ENCODE assay signal across 13 cellular contexts in genomic region chr17:77097772-77098171, GRCh38. TPM values are rescaled to one million over a fixed set of nuclear protein-coding genes. Genes with fewer than 3 reads are reported as not detected.
A peak's percentile ranks its signal among the peaks of the same experiment; 100 is the strongest.
DNase-seq lines count a peak whose midpoint lies in the region; ATAC-seq and TF ChIP-seq lines count a peak whose summit lies in the region.
"Had no signal": no experiment of that assay in that cellular context is flagged by ENCODE, and none has a peak within 500 bp of the region (broad histone marks: within the 10 kb centered on the region; RNA-seq: fewer than 3 reads in every experiment).

No MANE protein-coding gene starts in this region.

- H4K20me1 ChIP-seq in neural progenitor cell (ENCODE audit: low read depth): no peaks in the 10 kb centered on the region

- no peaks in the 10 kb centered on the region for H3K79me2 ChIP-seq in neural progenitor cell (ENCODE audit: low read depth)

- H3K4me3 ChIP-seq in right atrium auricular region (no peak overlapping the region), upper lobe of left lung (no peak overlapping the region), colonic mucosa (no peak overlapping the region), neural progenitor cell (no peak overlapping the region)
- H3K4me3 ChIP-seq: pancreas had no signal

- TF ChIP-seq POLR2A in upper lobe of left lung (IDR thresholded peaks at IDR 0.05): peak in 1 of 4 donors; percentile 35

- H3K36me3 ChIP-seq in right atrium auricular region (peaks cover 27% of the 10 kb centered on the region), upper lobe of left lung (peaks cover 17 to 38% (median 27%) of the 10 kb centered on the region in 4 donors), colonic mucosa (no peaks in the 10 kb centered on the region), neural progenitor cell (no peaks in the 10 kb centered on the region)

- no peak for DNase-seq in right atrium auricular region (ENCODE audit: low spot score)
- DNase-seq in cardiac septum (ENCODE audit: low spot score): no peak
- DNase-seq in nephron progenitor cell: no peak
- no peak for DNase-seq in upper lobe of left lung
- DNase-seq in colonic mucosa: no peak
- no peak for DNase-seq in neural progenitor cell (ENCODE audit: low spot score)
- DNase-seq: activated T-cell treated with anti-CD3 and anti-CD28 coated beads, Interleukin-2, amount 50 U/mL, for 48 hours; foreskin melanocyte; MM.1S; pancreas had no signal

- H3K27ac ChIP-seq in right atrium auricular region (peak overlapping the region; percentile 71 to 77), upper lobe of left lung (peak overlapping the region; percentile 73 to 84 (median 83)), colonic mucosa (no peak overlapping the region), neural progenitor cell (no peak overlapping the region)

- peaks cover 39% of the 10 kb centered on the region for H3K36me3 Mint-ChIP-seq in brain
- H3K36me3 Mint-ChIP-seq in nephron progenitor cell (ENCODE audit: low read depth): peaks cover 42% of the 10 kb centered on the region
- peaks cover 16% of the 10 kb centered on the region for H3K36me3 Mint-ChIP-seq in neural progenitor cell

- H3K4me1 ChIP-seq in right atrium auricular region (peaks cover 0 to 40% of the 10 kb centered on the region in 2 donors), upper lobe of left lung (peaks cover 38 to 45% (median 39%) of the 10 kb centered on the region in 4 donors), colonic mucosa (no peaks in the 10 kb centered on the region), neural progenitor cell (peaks cover 4% of the 10 kb centered on the region)

- no peak overlapping the region for H2AFZ ChIP-seq in neural progenitor cell (replicated peaks)

- H3K27me3 ChIP-seq in right atrium auricular region (no peaks in the 10 kb centered on the region), upper lobe of left lung (no peaks in the 10 kb centered on the region), colonic mucosa (no peaks in the 10 kb centered on the region), neural progenitor cell (no peaks in the 10 kb centered on the region)
- H3K27me3 ChIP-seq: pancreas had no signal

- intact Hi-C loops in cardiac septum (cut with DNase I) (loop anchor here (2.0 to 10.0 kb wide), 2 partner anchors 111 to 397 kb away; no protein-coding TSS in a partner anchor), colonic mucosa (cut with DNase I) (no loop called here)

- peaks cover 49% of the 10 kb centered on the region for H3K4me1 Mint-ChIP-seq in brain
- peaks cover 42% of the 10 kb centered on the region for H3K4me1 Mint-ChIP-seq in nephron progenitor cell
- H3K4me1 Mint-ChIP-seq in neural progenitor cell: peaks cover 20% of the 10 kb centered on the region

- peak overlapping the region in 4 of 5 experiments; percentile 7 to 77 (median 60) for H3K27ac Mint-ChIP-seq in brain
- H3K27ac Mint-ChIP-seq in nephron progenitor cell: peak overlapping the region; percentile 63
- no peak overlapping the region for H3K27ac Mint-ChIP-seq in neural progenitor cell

- TF ChIP-seq CTCF in right atrium auricular region (IDR thresholded peaks at IDR 0.05): no peak
- TF ChIP-seq CTCF in brain (conservative IDR thresholded peaks at IDR 0.05): no peak
- no peak for TF ChIP-seq CTCF in nephron progenitor cell (IDR thresholded peaks at IDR 0.05)
- no peak for TF ChIP-seq CTCF in upper lobe of left lung (IDR thresholded peaks at IDR 0.05)
- TF ChIP-seq CTCF in colonic mucosa (IDR thresholded peaks at IDR 0.05): no peak
- TF ChIP-seq CTCF in neural progenitor cell (IDR thresholded peaks at IDR 0.05): no peak

- H3K4me3 Mint-ChIP-seq in brain (peak overlapping the region in 1 of 5 experiments; percentile 3), nephron progenitor cell (no peak overlapping the region), neural progenitor cell (no peak overlapping the region)
- H3K4me3 Mint-ChIP-seq: B cell had no signal

- WGBS in upper lobe of left lung, 2 donors: 80 to 85% methylated on average over 3 of the region's 3 CpGs

- H3K9me3 ChIP-seq in right atrium auricular region: no peaks in the 10 kb centered on the region
- no peaks in the 10 kb centered on the region for H3K9me3 ChIP-seq in upper lobe of left lung
- H3K9me3 ChIP-seq in colonic mucosa: no peaks in the 10 kb centered on the region
- no peaks in the 10 kb centered on the region for H3K9me3 ChIP-seq in neural progenitor cell (ENCODE audit: low read depth)
- H3K9me3 ChIP-seq: pancreas had no signal

- H3K27me3 Mint-ChIP-seq in brain (no peaks in the 10 kb centered on the region), nephron progenitor cell (ENCODE audit: low read depth, poor library complexity) (no peaks in the 10 kb centered on the region), neural progenitor cell (ENCODE audit: insufficient read depth, low read depth) (peaks cover 3% of the 10 kb centered on the region)
- H3K27me3 Mint-ChIP-seq: B cell had no signal

- H3K4me2 ChIP-seq in neural progenitor cell: no peak overlapping the region

- H3F3A ChIP-seq in neural progenitor cell (ENCODE audit: low read depth): peaks cover 14% of the 10 kb centered on the region

- no peak for ATAC-seq in upper lobe of left lung (ENCODE audit: low FRiP score in 2 of 2)
- ATAC-seq in HG03354 (IDR thresholded peaks at IDR 0.05; ENCODE audit: poor library complexity, severe bottlenecking, unreplicated experiment): no peak

- H3K9me3 Mint-ChIP-seq in brain (no peaks in the 10 kb centered on the region), nephron progenitor cell (no peaks in the 10 kb centered on the region), neural progenitor cell (no peaks in the 10 kb centered on the region)

- no peak for TF ChIP-seq EP300 in upper lobe of left lung (IDR thresholded peaks at IDR 0.05)

- no peak overlapping the region for H3K9ac ChIP-seq in colonic mucosa (ENCODE audit: low read depth in 2 of 2, low read length in 2 of 2)
- no peak overlapping the region for H3K9ac ChIP-seq in neural progenitor cell

RNA-seq across cellular contexts. Expression of gene SEC14L1, which starts 43.0 kb away (rescaled TPM):
- total RNA-seq in right atrium auricular region (10 to 100 TPM; 48.2 to 54.0 TPM), cardiac septum (44.2 TPM), upper lobe of left lung (100 to 1,000 TPM; 100 to 291 (median 145) TPM), colonic mucosa (10 to 100 TPM; 31.0 to 38.8 TPM), neural progenitor cell (ENCODE audit: low replicate concordance) (60.6 and 75.0 TPM in 2 replicates)
- polyA plus RNA-seq in brain (ENCODE audit: insufficient read depth, low read depth, low replicate concordance): 129 TPM

Comparison
In these comparisons a context has a peak if more than half of its experiments do, and no peak if none do; other contexts are left out.
1. H3K27ac ChIP-seq: peak in right atrium auricular region (2 of 2) and upper lobe of left lung (4 of 4); none in colonic mucosa (single experiment) and neural progenitor cell (single experiment).